ENCODE assay signal across 14 cellular contexts in the genomic region with DNA sequence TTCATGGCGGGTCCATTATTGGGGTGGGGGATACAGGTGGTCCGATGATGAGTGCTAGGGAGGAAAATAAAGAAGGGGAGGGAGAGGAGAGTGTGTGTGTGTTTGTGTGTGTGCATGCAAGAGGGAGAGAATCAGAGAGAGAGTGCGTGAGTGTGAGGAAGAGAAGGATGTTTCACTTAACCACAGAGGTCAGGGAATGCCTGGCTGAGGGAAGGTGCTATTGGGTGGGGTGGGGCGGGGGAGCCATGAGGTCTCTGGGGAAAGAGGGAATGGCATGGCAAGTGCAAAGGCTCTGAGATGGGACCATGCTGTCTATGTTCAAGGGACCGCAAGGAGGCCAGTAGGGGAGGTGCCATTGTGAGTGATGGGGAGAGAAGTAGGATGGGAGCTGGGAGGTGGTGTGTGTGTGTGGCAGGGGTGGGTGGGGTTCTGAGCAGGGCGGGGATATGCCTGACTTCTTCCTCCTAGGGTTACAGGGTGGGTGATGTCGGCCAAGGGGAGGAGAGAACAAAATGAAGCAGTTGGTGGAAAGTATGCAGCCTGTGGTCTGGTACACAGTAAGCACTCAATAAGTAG. TPM values are rescaled to one million over a fixed set of nuclear protein-coding genes. Genes with fewer than 3 reads are reported as not detected.
DNase-seq lines count a peak whose midpoint lies in the region; ATAC-seq and TF ChIP-seq lines count a peak whose summit lies in the region.
"Had no signal": no experiment of that assay in that cellular context is flagged by ENCODE, and none has a peak within 500 bp of the region (broad histone marks: within the 10 kb centered on the region; RNA-seq: fewer than 3 reads in every experiment).

No MANE protein-coding gene starts in this region.

- no peak overlapping the region for H2AFZ ChIP-seq in GM23338

- WGBS in endodermal cell (ENCODE audit: insufficient coverage in 1 of 2, insufficient read length in 1 of 2), 2 experiments, result 77 to 79% methylated on average over 3 to 7 of the region's 7 CpGs

- H3K9me2 ChIP-seq in GM23338 (ENCODE audit: insufficient read depth), result no peaks in the 10 kb centered on the region

- no peaks in the 10 kb centered on the region for H3K36me3 Mint-ChIP-seq in GM23338 (ENCODE audit: low read depth)
- no peaks in the 10 kb centered on the region for H3K36me3 Mint-ChIP-seq in endodermal cell (ENCODE audit: low read depth)
- H3K36me3 Mint-ChIP-seq: CD8-positive, alpha-beta memory T cell had no signal

- no peaks in the 10 kb centered on the region for H3K79me2 ChIP-seq in GM23338 (replicated peaks; ENCODE audit: insufficient read depth)

- intact Hi-C loops in sciatic nerve (cut with DNase I), result no loop called here

- H3K4me3 Mint-ChIP-seq in GM23338, result no peak overlapping the region
- H3K4me3 Mint-ChIP-seq in endodermal cell, result no peak overlapping the region
- H3K4me3 Mint-ChIP-seq: B cell; CD8-positive, alpha-beta memory T cell; H9 had no signal

- H3K4me1 Mint-ChIP-seq in GM23338 (peaks cover 13% of the 10 kb centered on the region), endodermal cell (peaks cover 18% of the 10 kb centered on the region)
- H3K4me1 Mint-ChIP-seq: B cell had no signal

- no peaks in the 10 kb centered on the region for H3K9me3 ChIP-seq in endodermal cell (ENCODE audit: control insufficient read depth, low read length)

- H3K27me3 Mint-ChIP-seq in GM23338 (ENCODE audit: insufficient read depth, low read depth, poor library complexity) (peaks cover 3% of the 10 kb centered on the region), endodermal cell (ENCODE audit: insufficient read depth) (no peaks in the 10 kb centered on the region)

- no peaks in the 10 kb centered on the region for H3K27me3 ChIP-seq in GM23338 (ENCODE audit: insufficient read depth)
- H3K27me3 ChIP-seq in endodermal cell (ENCODE audit: control insufficient read depth, insufficient read depth, low read length, poor library complexity, severe bottlenecking), result no peaks in the 10 kb centered on the region

- TF ChIP-seq CTCF in GM23338 (conservative IDR thresholded peaks at IDR 0.05; ENCODE audit: low read depth in 2 of 2) (no peak), endodermal cell (conservative IDR thresholded peaks at IDR 0.05) (no peak)

- H3K27ac Mint-ChIP-seq in GM23338 (no peak overlapping the region), endodermal cell (no peak overlapping the region)
- H3K27ac Mint-ChIP-seq: B cell; CD8-positive, alpha-beta memory T cell; H9 had no signal

- DNase-seq in GM23338 (ENCODE audit: low spot score) (no peak), endodermal cell (peak; percentile 45), sciatic nerve (ENCODE audit: low spot score) (no peak), SHP77 (lab: John Stamatoyannopoulos, UW) (no peak), NCI-H1105 treated with DMSO at 0.1 percent for 48 hours (lab: John Stamatoyannopoulos, UW) (no peak)
- DNase-seq in Jurkat, Clone E6-1 (ENCODE audit: low read depth, low spot score), result peak; percentile 18
- DNase-seq: CD8-positive, alpha-beta memory T cell; H9; Kasumi-1; NCI-H1436 treated with DMSO at 0.1 percent for 48 hours; NCI-H2227 treated with DMSO at 0.1 percent for 48 hours; NCI-H526 treated with DMSO at 0.1 percent for 48 hours had no signal

- H3K9me3 Mint-ChIP-seq in GM23338, result no peaks in the 10 kb centered on the region
- no peaks in the 10 kb centered on the region for H3K9me3 Mint-ChIP-seq in endodermal cell
- H3K9me3 Mint-ChIP-seq: CD8-positive, alpha-beta memory T cell; H9 had no signal

- no peak overlapping the region for H3K9ac ChIP-seq in endodermal cell (ENCODE audit: extremely low read depth, low read length, poor library complexity, severe bottlenecking)

- H3F3A ChIP-seq in GM23338 (replicated peaks; ENCODE audit: low read depth), result no peaks in the 10 kb centered on the region

- H3K36me3 ChIP-seq in GM23338 (ENCODE audit: insufficient read depth), result no peaks in the 10 kb centered on the region
- no peaks in the 10 kb centered on the region for H3K36me3 ChIP-seq in endodermal cell (ENCODE audit: control insufficient read depth, insufficient read depth, low read length)

- H3K27ac ChIP-seq in GM23338 (ENCODE audit: low read depth) (no peak overlapping the region), endodermal cell (ENCODE audit: low read depth, low read length) (no peak overlapping the region)

- H3K4me1 ChIP-seq in GM23338 (ENCODE audit: insufficient read depth), result no peaks in the 10 kb centered on the region
- peaks cover 12% of the 10 kb centered on the region for H3K4me1 ChIP-seq in endodermal cell (ENCODE audit: control insufficient read depth, insufficient read depth, low read length)

- H4K20me1 ChIP-seq in GM23338 (replicated peaks; ENCODE audit: insufficient read depth), result no peaks in the 10 kb centered on the region

- ATAC-seq in GM23338 (peak; percentile 28; the same call in 1 of the 3 replicates), sciatic nerve (peak; percentile 37), GM21717 (IDR thresholded peaks at IDR 0.05; ENCODE audit: unreplicated experiment) (no peak)

- H3K4me3 ChIP-seq in GM23338 (no peak overlapping the region), endodermal cell (ENCODE audit: low read length) (no peak overlapping the region)
- H3K4me3 ChIP-seq in Jurkat, Clone E6-1 (ENCODE audit: low read length), result no peak overlapping the region

- H3K4me2 ChIP-seq in GM23338, result no peak overlapping the region

TF ChIP-seq in GM23338, 12 proteins besides CTCF, POLR2A, EP300 and RAD21 (continues in another document):
- TF ChIP-seq STAT1 (IDR thresholded peaks at IDR 0.05; ENCODE audit: unreplicated experiment), result no peak
- no peak for TF ChIP-seq EZH2phosphoT487 (IDR thresholded peaks at IDR 0.05; ENCODE audit: unreplicated experiment)
- TF ChIP-seq ZNF114 (CRISPR knock-in tag; IDR thresholded peaks at IDR 0.05), result no peak
- TF ChIP-seq NANOG (IDR thresholded peaks at IDR 0.05; ENCODE audit: borderline replicate concordance), result no peak
- TF ChIP-seq, protein P1, sequence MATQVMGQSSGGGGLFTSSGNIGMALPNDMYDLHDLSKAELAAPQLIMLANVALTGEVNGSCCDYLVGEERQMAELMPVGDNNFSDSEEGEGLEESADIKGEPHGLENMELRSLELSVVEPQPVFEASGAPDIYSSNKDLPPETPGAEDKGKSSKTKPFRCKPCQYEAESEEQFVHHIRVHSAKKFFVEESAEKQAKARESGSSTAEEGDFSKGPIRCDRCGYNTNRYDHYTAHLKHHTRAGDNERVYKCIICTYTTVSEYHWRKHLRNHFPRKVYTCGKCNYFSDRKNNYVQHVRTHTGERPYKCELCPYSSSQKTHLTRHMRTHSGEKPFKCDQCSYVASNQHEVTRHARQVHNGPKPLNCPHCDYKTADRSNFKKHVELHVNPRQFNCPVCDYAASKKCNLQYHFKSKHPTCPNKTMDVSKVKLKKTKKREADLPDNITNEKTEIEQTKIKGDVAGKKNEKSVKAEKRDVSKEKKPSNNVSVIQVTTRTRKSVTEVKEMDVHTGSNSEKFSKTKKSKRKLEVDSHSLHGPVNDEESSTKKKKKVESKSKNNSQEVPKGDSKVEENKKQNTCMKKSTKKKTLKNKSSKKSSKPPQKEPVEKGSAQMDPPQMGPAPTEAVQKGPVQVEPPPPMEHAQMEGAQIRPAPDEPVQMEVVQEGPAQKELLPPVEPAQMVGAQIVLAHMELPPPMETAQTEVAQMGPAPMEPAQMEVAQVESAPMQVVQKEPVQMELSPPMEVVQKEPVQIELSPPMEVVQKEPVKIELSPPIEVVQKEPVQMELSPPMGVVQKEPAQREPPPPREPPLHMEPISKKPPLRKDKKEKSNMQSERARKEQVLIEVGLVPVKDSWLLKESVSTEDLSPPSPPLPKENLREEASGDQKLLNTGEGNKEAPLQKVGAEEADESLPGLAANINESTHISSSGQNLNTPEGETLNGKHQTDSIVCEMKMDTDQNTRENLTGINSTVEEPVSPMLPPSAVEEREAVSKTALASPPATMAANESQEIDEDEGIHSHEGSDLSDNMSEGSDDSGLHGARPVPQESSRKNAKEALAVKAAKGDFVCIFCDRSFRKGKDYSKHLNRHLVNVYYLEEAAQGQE (IDR thresholded peaks at IDR 0.05; ENCODE audit: unreplicated experiment), result no peak
- no peak for TF ChIP-seq EZH2 (IDR thresholded peaks at IDR 0.05; ENCODE audit: low read depth, unreplicated experiment)
- TF ChIP-seq JUNB (IDR thresholded peaks at IDR 0.05; ENCODE audit: unreplicated experiment), result no peak
- TF ChIP-seq ZNF331 (CRISPR knock-in tag; IDR thresholded peaks at IDR 0.05; ENCODE audit: low read depth), result no peak
- TF ChIP-seq CREB1 (CRISPR knock-in tag; IDR thresholded peaks at IDR 0.05; ENCODE audit: low read depth), result no peak
- TF ChIP-seq, protein P2, sequence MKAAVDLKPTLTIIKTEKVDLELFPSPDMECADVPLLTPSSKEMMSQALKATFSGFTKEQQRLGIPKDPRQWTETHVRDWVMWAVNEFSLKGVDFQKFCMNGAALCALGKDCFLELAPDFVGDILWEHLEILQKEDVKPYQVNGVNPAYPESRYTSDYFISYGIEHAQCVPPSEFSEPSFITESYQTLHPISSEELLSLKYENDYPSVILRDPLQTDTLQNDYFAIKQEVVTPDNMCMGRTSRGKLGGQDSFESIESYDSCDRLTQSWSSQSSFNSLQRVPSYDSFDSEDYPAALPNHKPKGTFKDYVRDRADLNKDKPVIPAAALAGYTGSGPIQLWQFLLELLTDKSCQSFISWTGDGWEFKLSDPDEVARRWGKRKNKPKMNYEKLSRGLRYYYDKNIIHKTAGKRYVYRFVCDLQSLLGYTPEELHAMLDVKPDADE (IDR thresholded peaks at IDR 0.05), result no peak
- no peak for TF ChIP-seq POLR2AphosphoS5 (IDR thresholded peaks at IDR 0.05; ENCODE audit: low read depth)

RNA-seq across cellular contexts. Expression of a gene that starts 23.0 kb away (rescaled TPM):
- total RNA-seq in GM23338 (2014; rRNA removed; shearing (Covaris generic)), result 20.5 and 25.4 TPM in 2 replicates
- polyA plus RNA-seq in GM23338 (2016; fragmentation: Nextera tagmentation; extraction: Ambion mirVana), result 20.6 and 23.7 TPM in 2 replicates
- 7.5 TPM for polyA plus RNA-seq in Jurkat, Clone E6-1 (2012; ENCODE audit: insufficient read depth, insufficient read length)
- total RNA-seq in endodermal cell (10 to 100 TPM; 14.9 to 15.1 TPM), sciatic nerve (113 TPM)
- polyA plus RNA-seq in endodermal cell (2013, experiment 1 of 2), result 11.9 TPM
- polyA plus RNA-seq in endodermal cell (2013, experiment 2 of 2), result 8.9 TPM

Comparison
In these comparisons a context has a peak if more than half of its experiments do, and no peak if none do; other contexts are left out.
1. DNase-seq: peak in Jurkat, Clone E6-1 (single experiment) and endodermal cell (single experiment); none in GM23338 (single experiment), sciatic nerve (single experiment), SHP77 (0 of 2) and NCI-H1105 treated with DMSO at 0.1 percent for 48 hours (single experiment).